Comparison of ENCODE assay signal across 1 cellular context in the genomic region with DNA sequence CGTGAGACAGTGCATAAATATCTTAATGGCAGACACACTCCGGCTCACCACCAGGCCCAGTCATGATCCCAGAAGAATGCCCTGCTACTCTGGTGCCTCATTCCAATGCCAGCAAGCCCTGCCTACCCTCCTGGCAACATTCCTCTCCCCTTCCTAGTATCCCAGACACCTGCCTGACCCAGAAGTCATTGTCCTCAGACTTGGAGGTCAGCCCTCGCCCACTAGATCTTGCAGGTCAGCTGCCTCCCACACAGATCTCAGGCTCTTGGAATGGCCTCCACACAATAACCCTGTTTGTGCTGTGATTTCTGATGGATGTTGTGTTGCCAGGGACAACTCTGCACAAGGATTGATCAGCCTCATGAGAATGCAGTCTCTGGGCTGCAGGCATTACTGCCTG.
TF ChIP-seq lines count a peak whose summit lies in the region.

No MANE protein-coding gene starts in this region.

TF ChIP-seq in WTC11, 78 proteins besides CTCF, POLR2A, EP300 and RAD21 (continued from another document):
- TF ChIP-seq FOXP4 (CRISPR knock-in tag; IDR thresholded peaks at IDR 0.05) (no peak), PRDM15 (CRISPR knock-in tag; IDR thresholded peaks at IDR 0.05) (no peak), HMGA2 (CRISPR knock-in tag; IDR thresholded peaks at IDR 0.05) (no peak), E2F1 (CRISPR knock-in tag; IDR thresholded peaks at IDR 0.05) (no peak), RELA (CRISPR knock-in tag; IDR thresholded peaks at IDR 0.05; ENCODE audit: borderline replicate concordance) (no peak), FOXK1 (CRISPR knock-in tag; IDR thresholded peaks at IDR 0.05) (no peak), MLX (CRISPR knock-in tag; IDR thresholded peaks at IDR 0.05) (no peak), NR3C1 (CRISPR knock-in tag; conservative IDR thresholded peaks at IDR 0.05; ENCODE audit: low read depth) (no peak), ESRRA (CRISPR knock-in tag; IDR thresholded peaks at IDR 0.05; ENCODE audit: borderline replicate concordance) (no peak), IRF1 (CRISPR knock-in tag; IDR thresholded peaks at IDR 0.05) (no peak), MAX (CRISPR knock-in tag; IDR thresholded peaks at IDR 0.05) (no peak)
- TF ChIP-seq, protein P1, sequence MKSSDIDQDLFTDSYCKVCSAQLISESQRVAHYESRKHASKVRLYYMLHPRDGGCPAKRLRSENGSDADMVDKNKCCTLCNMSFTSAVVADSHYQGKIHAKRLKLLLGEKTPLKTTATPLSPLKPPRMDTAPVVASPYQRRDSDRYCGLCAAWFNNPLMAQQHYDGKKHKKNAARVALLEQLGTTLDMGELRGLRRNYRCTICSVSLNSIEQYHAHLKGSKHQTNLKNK (CRISPR knock-in tag; IDR thresholded peaks at IDR 0.05), result no peak
- TF ChIP-seq, protein P2, sequence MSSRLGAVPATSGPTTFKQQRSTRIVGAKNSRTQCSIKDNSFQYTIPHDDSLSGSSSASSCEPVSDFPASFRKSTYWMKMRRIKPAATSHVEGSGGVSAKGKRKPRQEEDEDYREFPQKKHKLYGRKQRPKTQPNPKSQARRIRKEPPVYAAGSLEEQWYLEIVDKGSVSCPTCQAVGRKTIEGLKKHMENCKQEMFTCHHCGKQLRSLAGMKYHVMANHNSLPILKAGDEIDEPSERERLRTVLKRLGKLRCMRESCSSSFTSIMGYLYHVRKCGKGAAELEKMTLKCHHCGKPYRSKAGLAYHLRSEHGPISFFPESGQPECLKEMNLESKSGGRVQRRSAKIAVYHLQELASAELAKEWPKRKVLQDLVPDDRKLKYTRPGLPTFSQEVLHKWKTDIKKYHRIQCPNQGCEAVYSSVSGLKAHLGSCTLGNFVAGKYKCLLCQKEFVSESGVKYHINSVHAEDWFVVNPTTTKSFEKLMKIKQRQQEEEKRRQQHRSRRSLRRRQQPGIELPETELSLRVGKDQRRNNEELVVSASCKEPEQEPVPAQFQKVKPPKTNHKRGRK (CRISPR knock-in tag; IDR thresholded peaks at IDR 0.05; ENCODE audit: borderline replicate concordance), result no peak
